20 cellular contexts compared by ENCODE assay signal in genomic region chr4:76606662-76607265, GRCh38.
DNase-seq lines count a peak whose midpoint lies in the region; ATAC-seq and TF ChIP-seq lines count a peak whose summit lies in the region.
"Had no signal": no experiment of that assay in that cellular context is flagged by ENCODE, and none has a peak within 500 bp of the region (broad histone marks: within the 10 kb centered on the region; RNA-seq: fewer than 3 reads in every experiment).

No MANE protein-coding gene starts in this region.

- H3K27me3 ChIP-seq in smooth muscle cell (ENCODE audit: low read depth): no peaks in the 10 kb centered on the region
- peaks cover 2% of the 10 kb centered on the region for H3K27me3 ChIP-seq in CD8-positive, alpha-beta T cell (ENCODE audit: insufficient read depth, low read length)
- H3K27me3 ChIP-seq: left lung, transverse colon had no signal

- peak overlapping the region; percentile 60 for H3K4me2 ChIP-seq in smooth muscle cell

- H3K36me3 ChIP-seq in smooth muscle cell (ENCODE audit: low read depth): no peaks in the 10 kb centered on the region
- no peaks in the 10 kb centered on the region for H3K36me3 ChIP-seq in CD8-positive, alpha-beta T cell (ENCODE audit: insufficient read depth, low read length)
- H3K36me3 ChIP-seq: left lung, transverse colon had no signal

- peak overlapping the region; percentile 81 for H3K27ac ChIP-seq in smooth muscle cell (ENCODE audit: low read depth)
- H3K27ac ChIP-seq in CD8-positive, alpha-beta T cell (ENCODE audit: low read depth, low read length): no peak overlapping the region
- H3K27ac ChIP-seq: 22Rv1, left lung had no signal

- H2AFZ ChIP-seq in smooth muscle cell (ENCODE audit: low read depth): no peak overlapping the region

- H3K4me1 Mint-ChIP-seq in CD8-positive, alpha-beta T cell (ENCODE audit: low read depth): no peaks in the 10 kb centered on the region
- H3K4me1 Mint-ChIP-seq: CD4-positive, alpha-beta memory T cell; naive thymus-derived CD4-positive, alpha-beta T cell; T-helper 17 cell had no signal

- no peak for ATAC-seq in CD8-positive, alpha-beta T cell
- ATAC-seq: activated naive CD4-positive, alpha-beta T cell treated with anti-CD3 and anti-CD28 coated beads, Interleukin-2, amount 50 U/mL, for 72 hours; naive thymus-derived CD4-positive, alpha-beta T cell; T-helper 17 cell had no signal

- H3K4me1 ChIP-seq in smooth muscle cell (ENCODE audit: low read depth): peaks cover 31% of the 10 kb centered on the region
- no peaks in the 10 kb centered on the region for H3K4me1 ChIP-seq in CD8-positive, alpha-beta T cell (ENCODE audit: insufficient read depth, low read length)

- H3K27me3 Mint-ChIP-seq in CD8-positive, alpha-beta T cell (ENCODE audit: low read depth): peaks cover 5% of the 10 kb centered on the region

- H3K27ac Mint-ChIP-seq in CD8-positive, alpha-beta T cell: no peak overlapping the region
- H3K27ac Mint-ChIP-seq: activated naive CD4-positive, alpha-beta T cell treated with anti-CD3 and anti-CD28 coated beads, Interleukin-2, amount 50 U/mL, for 72 hours; CD4-positive, alpha-beta memory T cell; naive thymus-derived CD4-positive, alpha-beta T cell; T-helper 17 cell had no signal

- peaks cover 7% of the 10 kb centered on the region for H3F3A ChIP-seq in smooth muscle cell (ENCODE audit: low read depth)

- H3K9me3 Mint-ChIP-seq in CD8-positive, alpha-beta T cell: no peaks in the 10 kb centered on the region
- H3K9me3 Mint-ChIP-seq: activated naive CD4-positive, alpha-beta T cell treated with anti-CD3 and anti-CD28 coated beads, Interleukin-2, amount 50 U/mL, for 72 hours; CD4-positive, alpha-beta memory T cell; naive thymus-derived CD4-positive, alpha-beta T cell had no signal

- H4K20me1 ChIP-seq in smooth muscle cell (ENCODE audit: low read depth): no peaks in the 10 kb centered on the region

- H3K36me3 Mint-ChIP-seq in CD8-positive, alpha-beta T cell: no peaks in the 10 kb centered on the region
- H3K36me3 Mint-ChIP-seq: activated naive CD4-positive, alpha-beta T cell treated with anti-CD3 and anti-CD28 coated beads, Interleukin-2, amount 50 U/mL, for 72 hours; CD4-positive, alpha-beta memory T cell; naive thymus-derived CD4-positive, alpha-beta T cell had no signal

- intact Hi-C loops in CD8-positive, alpha-beta T cell (cut with DNase I, micrococcal nuclease): no loop called here

- peaks cover 5% of the 10 kb centered on the region for H3K79me2 ChIP-seq in smooth muscle cell (ENCODE audit: low read depth)

- DNase-seq in DMS 273 (lab: John Stamatoyannopoulos, UW; ENCODE audit: unreplicated experiment) (peak; percentile 29), DMS 273 treated with DMSO at 0.1 percent for 48 hours (lab: John Stamatoyannopoulos, UW) (no peak), NCI-H2227 (lab: John Stamatoyannopoulos, UW; ENCODE audit: unreplicated experiment) (peak; percentile 9), epithelial cell of esophagus (ENCODE audit: low read depth) (peak; percentile 26), smooth muscle cell (lab: John Stamatoyannopoulos, UW; ENCODE audit: unreplicated experiment) (no peak)
- no peak for DNase-seq in stimulated activated CD4-positive, alpha-beta T cell treated with anti-CD3 and anti-CD28 coated beads, Interleukin-15, amount 100 ng/mL, for 24 hours
- DNase-seq in CD8-positive, alpha-beta T cell: no peak
- no peak for DNase-seq in stimulated activated CD4-positive, alpha-beta T cell treated with anti-CD3 and anti-CD28 coated beads, Interleukin-12 subunit alpha, Interleukin-12 subunit beta, amount 100 ng/mL, for 4 hours
- DNase-seq: activated CD4-positive, CD25-positive, alpha-beta regulatory T cell treated with anti-CD3 and anti-CD28 coated beads, Interleukin-2, amount 50 U/mL, for 72 hours; CD4-positive, alpha-beta memory T cell; GF-D8; head of caudate nucleus; left lung; naive thymus-derived CD4-positive, alpha-beta T cell; NCI-H510A treated with DMSO at 0.1 percent for 48 hours; stimulated activated CD4-positive, alpha-beta T cell treated with anti-CD3 and anti-CD28 coated beads, Interleukin-4, amount 100 ng/mL, for 1 hour; T-helper 17 cell; transverse colon had no signal

- H3K9me3 ChIP-seq in smooth muscle cell (replicated peaks; ENCODE audit: low read depth): no peaks in the 10 kb centered on the region
- no peaks in the 10 kb centered on the region for H3K9me3 ChIP-seq in CD8-positive, alpha-beta T cell (ENCODE audit: low read length)
- H3K9me3 ChIP-seq: left lung, transverse colon had no signal

- no peak for TF ChIP-seq CTCF in epithelial cell of esophagus (IDR thresholded peaks at IDR 0.05; ENCODE audit: insufficient read depth, low read depth, low read length, missing control alignments)
- no peak for TF ChIP-seq CTCF in smooth muscle cell (IDR thresholded peaks at IDR 0.05; ENCODE audit: borderline replicate concordance, insufficient read depth, poor library complexity, severe bottlenecking)
- no peak for TF ChIP-seq CTCF in CD8-positive, alpha-beta T cell (IDR thresholded peaks at IDR 0.05)

- H3K4me3 ChIP-seq in epithelial cell of esophagus (ENCODE audit: low read length) (no peak overlapping the region), smooth muscle cell (no peak overlapping the region)
- H3K4me3 ChIP-seq in CD8-positive, alpha-beta T cell (ENCODE audit: low read depth, low read length): no peak overlapping the region
- H3K4me3 ChIP-seq: left lung, transverse colon had no signal

- 49% methylated on average over 1 of the region's 1 CpG for WGBS in smooth muscle cell (ENCODE audit: low lambda C conversion rate)

- CTCF ChIA-PET in CD8-positive, alpha-beta T cell (lab: Charles Lee): no interaction called here

- POLR2A ChIA-PET in CD8-positive, alpha-beta T cell (lab: Charles Lee): no interaction called here

- H3K9ac ChIP-seq in smooth muscle cell (ENCODE audit: low read depth): peak overlapping the region; percentile 8

- H3K4me3 Mint-ChIP-seq in CD8-positive, alpha-beta T cell: no peak overlapping the region
- H3K4me3 Mint-ChIP-seq: CD4-positive, alpha-beta memory T cell; naive thymus-derived CD4-positive, alpha-beta T cell; T-helper 17 cell had no signal

Comparison
In these comparisons a context has a peak if more than half of its experiments do, and no peak if none do; other contexts are left out.
1. DNase-seq: peak in DMS 273 (single experiment), NCI-H2227 (single experiment) and epithelial cell of esophagus (single experiment); none in DMS 273 treated with DMSO at 0.1 percent for 48 hours (single experiment), smooth muscle cell (single experiment), stimulated activated CD4-positive, alpha-beta T cell treated with anti-CD3 and anti-CD28 coated beads, Interleukin-15, amount 100 ng/mL, for 24 hours (single experiment), CD8-positive, alpha-beta T cell (0 of 7) and stimulated activated CD4-positive, alpha-beta T cell treated with anti-CD3 and anti-CD28 coated beads, Interleukin-12 subunit alpha, Interleukin-12 subunit beta, amount 100 ng/mL, for 4 hours (single experiment).